In the genomic region with DNA sequence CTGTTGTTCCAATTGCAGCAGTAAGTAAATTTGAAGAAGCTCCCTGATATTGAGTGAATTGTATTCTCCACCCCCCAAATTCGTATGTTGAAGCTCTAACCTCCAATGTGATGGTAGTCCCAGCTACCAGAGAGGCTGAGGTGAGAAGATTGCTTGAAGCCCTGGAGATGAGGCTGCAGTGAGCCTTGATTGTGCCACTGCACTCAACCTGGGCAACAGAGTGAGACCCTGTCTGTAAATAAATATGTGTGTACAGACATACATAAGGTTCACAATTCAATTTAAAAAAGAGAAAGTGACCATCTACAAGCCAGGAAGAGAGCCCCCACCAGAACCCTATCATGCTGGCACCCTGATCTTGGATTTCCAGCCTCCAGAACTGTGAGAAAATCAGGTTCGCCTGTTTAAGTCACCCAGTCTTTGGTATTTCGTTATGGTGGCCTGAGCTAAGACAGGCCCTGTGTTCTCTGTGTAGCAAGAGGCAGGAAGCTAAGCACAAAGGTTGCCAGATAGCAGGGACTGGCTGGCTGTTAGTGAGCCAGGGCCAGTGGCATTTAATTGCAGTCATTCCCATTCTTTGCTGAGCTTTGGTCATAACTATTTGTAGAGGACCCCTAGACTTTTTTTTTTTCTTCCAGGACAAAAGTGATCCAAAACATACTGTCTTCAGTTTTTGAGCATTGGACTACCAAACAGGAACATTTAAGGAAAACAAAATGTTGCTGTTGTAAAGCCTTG, we compare ENCODE assay signal across 15 cellular contexts. TPM values are rescaled to one million over a fixed set of nuclear protein-coding genes. Genes with fewer than 3 reads are reported as not detected.
DNase-seq lines count a peak whose midpoint lies in the region; ATAC-seq and TF ChIP-seq lines count a peak whose summit lies in the region.
"Had no signal": no experiment of that assay in that cellular context is flagged by ENCODE, and none has a peak within 500 bp of the region (broad histone marks: within the 10 kb centered on the region; RNA-seq: fewer than 3 reads in every experiment).

No MANE protein-coding gene starts in this region.

- H4K20me1 ChIP-seq in Loucy (ENCODE audit: insufficient read depth, low read length, poor library complexity, severe bottlenecking), result no peaks in the 10 kb centered on the region

- ATAC-seq in heart left ventricle, result peak; percentile 58 to 86 (median 71)
- ATAC-seq: stimulated activated memory B cell treated with anti-CD40 and anti-IgM and Interleukin-4, amounts not matched to agents 10 μg/mL and 1 μg/mL and 100 μg/mL, for 72 hours had no signal

- H3K27ac ChIP-seq in heart left ventricle (no peak overlapping the region), mesodermal cell (ENCODE audit: low read depth, low read length, severe bottlenecking) (peak overlapping the region; percentile 46)
- H3K27ac ChIP-seq: sigmoid colon had no signal

- H3K36me3 ChIP-seq in Loucy (ENCODE audit: insufficient read depth, low read length), result no peaks in the 10 kb centered on the region
- no peaks in the 10 kb centered on the region for H3K36me3 ChIP-seq in heart left ventricle
- H3K36me3 ChIP-seq in mesodermal cell (ENCODE audit: control insufficient read depth, insufficient read depth, low read length), result no peaks in the 10 kb centered on the region
- H3K36me3 ChIP-seq: sigmoid colon had no signal

- peaks cover 22% of the 10 kb centered on the region for H3K4me1 ChIP-seq in Loucy (ENCODE audit: insufficient read depth, low read length, poor library complexity, severe bottlenecking)
- peaks cover 0 to 16% (median 2%) of the 10 kb centered on the region in 12 donors for H3K4me1 ChIP-seq in heart left ventricle
- H3K4me1 ChIP-seq in mesodermal cell (ENCODE audit: control insufficient read depth, insufficient read depth, low read length, poor library complexity, severe bottlenecking), result peaks cover 29% of the 10 kb centered on the region

- H3F3A ChIP-seq in Loucy (ENCODE audit: low read depth), result no peaks in the 10 kb centered on the region

- WGBS in heart left ventricle, 4 donors, result 68 to 75% (median 71%) methylated on average over 3 of the region's 3 CpGs
- WGBS in mesodermal cell (ENCODE audit: insufficient coverage in 2 of 2), 2 experiments, result 51 to 66% methylated on average over 2 to 3 of the region's 3 CpGs

- peaks cover 97% of the 10 kb centered on the region for H3K79me2 ChIP-seq in Loucy (ENCODE audit: insufficient read depth, low read length)

- no peaks in the 10 kb centered on the region for H3K9me2 ChIP-seq in Loucy (replicated peaks; ENCODE audit: low read depth, low read length)

- TF ChIP-seq POLR2A in heart left ventricle (IDR thresholded peaks at IDR 0.05), result no peak

- no peak for TF ChIP-seq CTCF in Loucy (conservative IDR thresholded peaks at IDR 0.05; ENCODE audit: low read length)
- TF ChIP-seq CTCF in heart left ventricle (IDR thresholded peaks at IDR 0.05), result no peak
- TF ChIP-seq CTCF in GM20000 (IDR thresholded peaks at IDR 0.05; ENCODE audit: extremely low read depth, missing control alignments), result no peak

- no peak overlapping the region for H3K4me3 ChIP-seq in Loucy (ENCODE audit: low read length, poor library complexity, severe bottlenecking)
- no peak overlapping the region for H3K4me3 ChIP-seq in heart left ventricle
- H3K4me3 ChIP-seq in mesodermal cell (ENCODE audit: extremely low read depth, insufficient read depth, low read length, poor library complexity, severe bottlenecking), result no peak overlapping the region
- H3K4me3 ChIP-seq: sigmoid colon had no signal

- DNase-seq in GM03348 (ENCODE audit: low spot score), result peak; percentile 15
- peak in 1 of 5 donors; percentile 18 for DNase-seq in heart left ventricle
- DNase-seq in ureter (ENCODE audit: low spot score), result no peak
- DNase-seq in GOT3 (lab: John Stamatoyannopoulos, UW), result no peak
- DNase-seq in GM20000 (ENCODE audit: low spot score), result no peak
- DNase-seq: activated CD4-positive, alpha-beta T cell treated with anti-CD3 and anti-CD28 coated beads for 48 hours; AML-193; caudate nucleus; erythroblast; IMR-90; NCI-H187 treated with DMSO at 0.1 percent for 48 hours; sigmoid colon had no signal

- no peak overlapping the region for H2AFZ ChIP-seq in Loucy (ENCODE audit: low read length)

- H3K9me3 ChIP-seq in Loucy (ENCODE audit: insufficient read depth, low read depth, low read length) (no peaks in the 10 kb centered on the region), heart left ventricle (no peaks in the 10 kb centered on the region), mesodermal cell (ENCODE audit: control insufficient read depth, low read length) (no peaks in the 10 kb centered on the region)
- H3K9me3 ChIP-seq: sigmoid colon had no signal

- no peaks in the 10 kb centered on the region for H3K27me3 ChIP-seq in Loucy (ENCODE audit: insufficient read depth, low read length, poor library complexity, severe bottlenecking)
- H3K27me3 ChIP-seq in heart left ventricle, result no peaks in the 10 kb centered on the region
- H3K27me3 ChIP-seq: sigmoid colon had no signal

- peak overlapping the region; percentile 9 for H3K4me2 ChIP-seq in Loucy (ENCODE audit: low read depth, low read length, poor library complexity, severe bottlenecking)

- no peak overlapping the region for H3K9ac ChIP-seq in Loucy (ENCODE audit: low read depth, low read length, poor library complexity, severe bottlenecking)

- intact Hi-C loops in heart left ventricle (cut with DNase I), result no loop called here

RNA-seq across cellular contexts. Expression of a gene that starts 45.6 kb away (rescaled TPM):
- total RNA-seq in heart left ventricle (10 to 100 TPM in 4 of 9 donors, 1 to 10 TPM in 5; 5.4 to 14.0 (median 8.3) TPM), ureter (119 TPM)
- polyA plus RNA-seq in heart left ventricle, result 1 to 10 TPM; 3.4 to 3.7 TPM
- polyA plus RNA-seq in mesodermal cell (2013, experiment 1 of 2), result 31.1 TPM
- 26.1 TPM for polyA plus RNA-seq in mesodermal cell (2013, experiment 2 of 2)
